Comparison of ENCODE assay signal across 8 cellular contexts in the genomic region with DNA sequence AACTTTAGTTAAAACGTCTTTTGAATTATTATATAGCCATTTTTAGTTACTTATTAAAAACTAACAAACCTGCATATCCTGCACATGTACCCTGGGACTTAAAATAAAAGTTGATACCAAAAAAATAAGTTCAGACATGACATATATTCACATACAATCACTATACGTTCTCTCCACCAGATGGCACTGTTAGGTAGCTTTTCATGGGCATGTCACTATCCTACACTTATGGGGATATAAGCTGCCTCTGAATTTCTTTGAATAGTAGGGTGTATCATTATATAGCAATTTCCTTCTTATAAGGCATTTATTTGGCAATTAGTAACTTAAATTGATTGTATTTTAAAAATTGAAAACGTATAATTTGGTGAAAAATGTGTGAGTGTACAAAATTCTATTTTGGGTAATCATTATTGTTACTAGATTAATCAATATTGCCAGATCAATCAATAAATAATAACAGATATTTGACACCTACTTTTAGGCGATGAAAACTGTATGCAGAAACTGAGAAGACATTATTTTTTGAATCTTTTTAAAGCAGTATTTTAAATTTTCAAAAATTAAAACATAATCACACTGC. TPM values are rescaled to one million over a fixed set of nuclear protein-coding genes. Genes with fewer than 3 reads are reported as not detected.
A peak's percentile ranks its signal among the peaks of the same experiment; 100 is the strongest.
DNase-seq lines count a peak whose midpoint lies in the region; ATAC-seq and TF ChIP-seq lines count a peak whose summit lies in the region.

No MANE protein-coding gene starts in this region.

- no peaks in the 10 kb centered on the region for H3K36me3 Mint-ChIP-seq in memory B cell
- no peaks in the 10 kb centered on the region for H3K36me3 Mint-ChIP-seq in type B pancreatic cell

- DNase-seq in NCI-H146 (lab: John Stamatoyannopoulos, UW), result peak; percentile 63
- DNase-seq in SKM-1 (lab: John Stamatoyannopoulos, UW; ENCODE audit: unreplicated experiment), result peak; percentile 20
- DNase-seq in dermis microvascular lymphatic vessel endothelial cell (ENCODE audit: low read depth in 2 of 2), result peak; percentile 72 to 79
- DNase-seq in memory B cell (ENCODE audit: low spot score in 2 of 2), result peak; percentile 39 to 66
- no peak for DNase-seq in type B pancreatic cell (ENCODE audit: extremely low spot score, unreplicated experiment)

- H3K9me3 Mint-ChIP-seq in memory B cell (no peaks in the 10 kb centered on the region), type B pancreatic cell (no peaks in the 10 kb centered on the region)

- ATAC-seq in GM18508 (IDR thresholded peaks at IDR 0.05; ENCODE audit: insufficient read depth, unreplicated experiment), result peak; percentile 76
- peak; percentile 93 for ATAC-seq in HG02885 (IDR thresholded peaks at IDR 0.05; ENCODE audit: poor library complexity, unreplicated experiment)
- peak; percentile 75 for ATAC-seq in memory B cell (ENCODE audit: low read depth)

- H3K27me3 Mint-ChIP-seq in memory B cell, result peaks cover 6% of the 10 kb centered on the region
- peaks cover 5% of the 10 kb centered on the region for H3K27me3 Mint-ChIP-seq in type B pancreatic cell

- H3K27ac Mint-ChIP-seq in memory B cell (no peak overlapping the region), type B pancreatic cell (no peak overlapping the region)

- H3K4me1 Mint-ChIP-seq in memory B cell (no peaks in the 10 kb centered on the region), type B pancreatic cell (ENCODE audit: unreplicated experiment) (no peaks in the 10 kb centered on the region)

- TF ChIP-seq CTCF in C4-2B (conservative IDR thresholded peaks at IDR 0.05), result peak; percentile 81
- peak; percentile 98 for TF ChIP-seq CTCF in type B pancreatic cell (conservative IDR thresholded peaks at IDR 0.05)

- no peak overlapping the region for H3K27ac ChIP-seq in C4-2B

- H3K4me3 Mint-ChIP-seq in memory B cell (no peak overlapping the region), type B pancreatic cell (no peak overlapping the region)

RNA-seq across cellular contexts. Expression of gene OR10A7, which starts 31.8 kb away (rescaled TPM):
- not detected in 2 replicates for total RNA-seq in dermis microvascular lymphatic vessel endothelial cell
- not detected in 2 replicates for total RNA-seq in type B pancreatic cell (ENCODE audit: low replicate concordance)

RNA-seq across cellular contexts. Expression of gene OR6C74, which starts 55.3 kb away (rescaled TPM):
- total RNA-seq in dermis microvascular lymphatic vessel endothelial cell (not detected in 2 replicates), type B pancreatic cell (ENCODE audit: low replicate concordance) (not detected in 2 replicates)
